ENCODE assay signal across 16 cellular contexts in genomic region chr10:103783686-103784085, GRCh38.
"Had no signal": no experiment of that assay in that cellular context is flagged by ENCODE, and none has a peak within 500 bp of the region (broad histone marks: within the 10 kb centered on the region; RNA-seq: fewer than 3 reads in every experiment).

No MANE protein-coding gene starts in this region.

- ATAC-seq: activated CD4-positive, CD25-positive, alpha-beta regulatory T cell treated with anti-CD3 and anti-CD28 coated beads, Interleukin-2, amount 50 U/mL, for 24 hours; activated T-helper 17 cell treated with anti-CD3 and anti-CD28 coated beads, Interleukin-2, amount 50 U/mL, for 72 hours; gastrocnemius medialis; lower lobe of right lung; naive thymus-derived CD4-positive, alpha-beta T cell; stimulated activated effector memory CD8-positive, alpha-beta T cell treated with anti-CD3 and anti-CD28 coated beads, Interleukin-12 subunit alpha, Interleukin-12 subunit beta, amount 100 ng/mL, for 72 hours had no signal

- H3K27me3 ChIP-seq: gastrocnemius medialis, heart left ventricle had no signal

- H3K4me3 ChIP-seq: gastrocnemius medialis, heart left ventricle, lower lobe of right lung had no signal

- H3K9ac ChIP-seq: parathyroid adenoma had no signal

- H3K27ac ChIP-seq: gastrocnemius medialis, heart left ventricle, lower lobe of right lung, parathyroid adenoma had no signal

- H3K36me3 ChIP-seq: gastrocnemius medialis, heart left ventricle, lower lobe of right lung had no signal

- H3K4me1 ChIP-seq: parathyroid adenoma had no signal

- H3K9me3 ChIP-seq: gastrocnemius medialis, heart left ventricle, lower lobe of right lung had no signal

- DNase-seq: activated CD4-positive, alpha-beta T cell treated with anti-CD3 and anti-CD28 coated beads, Interleukin-2, amount 50 U/mL, for 4 hours; activated naive CD4-positive, alpha-beta T cell treated with Interleukin-2 at 50 U/mL for 16 hours; effector memory CD4-positive, alpha-beta T cell; gastrocnemius medialis; left cardiac atrium; lower lobe of right lung; midbrain; naive thymus-derived CD4-positive, alpha-beta T cell; stimulated activated CD4-positive, alpha-beta T cell treated with anti-CD3 and anti-CD28 coated beads, Interleukin-12 subunit alpha, Interleukin-12 subunit beta, amount 100 ng/mL, for 4 hours; stimulated activated CD4-positive, alpha-beta T cell treated with anti-CD3 and anti-CD28 coated beads, Interleukin-2, amount 100 ng/mL, for 24 hours; T-helper 9 cell had no signal

- H3K79me2 ChIP-seq: parathyroid adenoma had no signal

- H2AFZ ChIP-seq: parathyroid adenoma had no signal
